19 cellular contexts compared by ENCODE assay signal in genomic region chr20:62200491-62201172, GRCh38. TPM values are rescaled to one million over a fixed set of nuclear protein-coding genes. Genes with fewer than 3 reads are reported as not detected.
A peak's percentile ranks its signal among the peaks of the same experiment; 100 is the strongest.
DNase-seq lines count a peak whose midpoint lies in the region; ATAC-seq, FAIRE-seq and TF ChIP-seq lines count a peak whose summit lies in the region.
"Had no signal": no experiment of that assay in that cellular context is flagged by ENCODE, and none has a peak within 500 bp of the region (broad histone marks: within the 10 kb centered on the region; RNA-seq: fewer than 3 reads in every experiment).

No MANE protein-coding gene starts in this region.

- H3K9me3 ChIP-seq in BLaER1 (no peaks in the 10 kb centered on the region), kidney (ENCODE audit: control insufficient read depth in 1 of 2, low read length in 2 of 2) (no peaks in the 10 kb centered on the region), spleen (no peaks in the 10 kb centered on the region), PC-3 (ENCODE audit: low read length) (no peaks in the 10 kb centered on the region)

- TF ChIP-seq CTCF in RWPE1 (conservative IDR thresholded peaks at IDR 0.05; ENCODE audit: low read depth) (no peak), kidney (IDR thresholded peaks at IDR 0.05; ENCODE audit: borderline replicate concordance, extremely low read depth, insufficient read depth) (no peak), spleen (IDR thresholded peaks at IDR 0.05 in 8 of 11, conservative IDR thresholded peaks at IDR 0.05 in 3 of 11) (no peak), PC-3 (conservative IDR thresholded peaks at IDR 0.05; ENCODE audit: low read depth, low read length) (no peak)

- no TSS peak for BruUV-seq in PC-3 (replicated peaks; lab: Mats Ljungman, UMichigan)

- H4K20me1 ChIP-seq in BLaER1 (peaks cover 36% of the 10 kb centered on the region), PC-3 (ENCODE audit: low read length) (no peaks in the 10 kb centered on the region)

- H3K4me1 ChIP-seq in BLaER1 (peaks cover 93% of the 10 kb centered on the region), kidney (ENCODE audit: control insufficient read depth in 1 of 2, insufficient read depth in 1 of 2, low read depth in 1 of 2, low read length in 2 of 2) (no peaks in the 10 kb centered on the region), spleen (peaks cover 3 to 36% (median 27%) of the 10 kb centered on the region in 6 donors), PC-3 (ENCODE audit: insufficient read depth, low read length) (peaks cover 18% of the 10 kb centered on the region)

- CTCF ChIA-PET in RWPE1 (lab: Yijun Ruan, JAX): interaction anchor here (0.8 kb wide), 1 partner anchor 94 kb away, joined by 3 read pairs; no protein-coding TSS in a partner anchor
- CTCF ChIA-PET in PC-3 (lab: Charles Lee): no interaction called here

- H3K4me2 ChIP-seq in BLaER1 (peak overlapping the region; percentile 98), PC-3 (ENCODE audit: low read length) (no peak overlapping the region)

- H3K4me3 ChIP-seq in BLaER1 (peak overlapping the region; percentile 56), kidney (ENCODE audit: low read length in 2 of 2) (no peak overlapping the region), spleen (no peak overlapping the region), PC-3 (ENCODE audit: low read length) (no peak overlapping the region)

- H3K27ac ChIP-seq in BLaER1 (peak overlapping the region; percentile 84), RWPE1 (0 out of 2 replicates have a peak overlapping the region, but pooled peaks have one; percentile 61), kidney (ENCODE audit: low read depth in 2 of 2, low read length in 2 of 2) (no peak overlapping the region), spleen (peak overlapping the region in 1 of 8 donors; percentile 56), PC-3 (ENCODE audit: low read length) (no peak overlapping the region)

- no peaks in the 10 kb centered on the region for H3K9me2 ChIP-seq in PC-3 (replicated peaks; ENCODE audit: low read length)

- TF ChIP-seq POLR2A in spleen (IDR thresholded peaks at IDR 0.05): no peak

- no peak for FAIRE-seq in kidney (lab: Jason Lieb, UNC)
- FAIRE-seq: D721Med had no signal

- POLR2A ChIA-PET in RWPE1 (lab: Yijun Ruan, JAX; ENCODE audit: low non-redundant PET) (no interaction called here), PC-3 (lab: Charles Lee; ENCODE audit: unreplicated experiment) (no interaction called here)

- WGBS in spleen, 5 donors: 95 to 97% (median 95%) methylated on average over 25 to 38 of the region's 38 CpGs

- H3K36me3 ChIP-seq in BLaER1: peaks cover 33% of the 10 kb centered on the region
- H3K36me3 ChIP-seq in kidney (ENCODE audit: control insufficient read depth in 1 of 2, insufficient read depth in 2 of 2, low read length in 2 of 2): peaks cover 20 to 23% of the 10 kb centered on the region in 2 donors
- peaks cover 0 to 90% (median 71%) of the 10 kb centered on the region in 6 donors for H3K36me3 ChIP-seq in spleen
- peaks cover 36% of the 10 kb centered on the region for H3K36me3 ChIP-seq in PC-3 (ENCODE audit: low read depth, low read length)

- H3K9ac ChIP-seq in BLaER1 (peak overlapping the region; percentile 70), kidney (ENCODE audit: low read length in 2 of 2) (no peak overlapping the region), PC-3 (ENCODE audit: low read length) (no peak overlapping the region)

- no peaks in the 10 kb centered on the region for H3K27me3 ChIP-seq in BLaER1
- H3K27me3 ChIP-seq in spleen (replicated peaks in 1 of 7): no peaks in the 10 kb centered on the region
- H3K27me3 ChIP-seq in PC-3 (ENCODE audit: low read length): no peaks in the 10 kb centered on the region

- no peak for DNase-seq in RWPE1 (ENCODE audit: low spot score)
- DNase-seq in kidney: peak; percentile 59
- DNase-seq in spleen: peak; percentile 56
- DNase-seq in PC-3: no peak
- DNase-seq: H9; NCI-H1930; NCI-H526 treated with DMSO at 0.1 percent for 48 hours; NK-92 treated with Interleukin-12 subunit alpha and Interleukin-12 subunit beta, amount 100 ng/mL, for 24 hours; OCI-M1; RPMI8226 had no signal

- no peak overlapping the region for H2AFZ ChIP-seq in PC-3 (ENCODE audit: low read length)

- no peaks in the 10 kb centered on the region for H3K79me2 ChIP-seq in PC-3 (ENCODE audit: low read length)

- no peak for ATAC-seq in PC-3
- ATAC-seq in HG02588 (IDR thresholded peaks at IDR 0.05; ENCODE audit: unreplicated experiment): no peak
- no peak for ATAC-seq in HG02840 (IDR thresholded peaks at IDR 0.05; ENCODE audit: low FRiP score, unreplicated experiment)

- intact Hi-C loops in kidney (cut with DNase I) (no loop called here), spleen (cut with DNase I; ENCODE audit: low total_unique reads) (no loop called here), PC-3 (cut with micrococcal nuclease) (no loop called here)

- H3F3A ChIP-seq in PC-3 (ENCODE audit: low read length, unreplicated experiment): no peaks in the 10 kb centered on the region

RNA-seq across cellular contexts. Expression of gene MTG2, which starts 17.8 kb away (rescaled TPM):
- total RNA-seq in kidney: 36.1 TPM
- polyA plus RNA-seq in kidney (ENCODE audit: insufficient read depth, low read depth, low replicate concordance): 45.2 TPM
- total RNA-seq in spleen: 10 to 100 TPM; 22.6 to 39.8 (median 37.5) TPM
- 10 to 100 TPM; 26.9 to 41.3 (median 37.7) TPM for polyA plus RNA-seq in spleen
- 33.9 and 40.5 TPM in 2 replicates for total RNA-seq in PC-3 (2014; rRNA removed)

RNA-seq across cellular contexts. Expression of gene HRH3, which starts 19.4 kb away (rescaled TPM):
- total RNA-seq in kidney: not detected
- not detected for polyA plus RNA-seq in kidney (ENCODE audit: insufficient read depth, low read depth, low replicate concordance)
- not detected for total RNA-seq in spleen
- polyA plus RNA-seq in spleen: not detected
- not detected in 2 replicates for total RNA-seq in PC-3 (2014; rRNA removed)
- total RNA-seq: CD8-positive, alpha-beta memory T cell; G401; HT1080 had no signal
- polyA plus RNA-seq: AG04450; BJ; CD8-positive, alpha-beta memory T cell had no signal

RNA-seq across cellular contexts. Expression of gene OSBPL2, which starts 37.7 kb away (rescaled TPM):
- total RNA-seq in kidney: 57.1 TPM
- 20.4 TPM for polyA plus RNA-seq in kidney (ENCODE audit: insufficient read depth, low read depth, low replicate concordance)
- total RNA-seq in spleen: 10 to 100 TPM; 40.6 to 81.7 (median 64.8) TPM
- 10 to 100 TPM in 2 of 3 donors, 1 to 10 TPM in 1; 9.2 to 19.6 (median 14.0) TPM for polyA plus RNA-seq in spleen
- 32.5 and 39.7 TPM in 2 replicates for total RNA-seq in PC-3 (2014; rRNA removed)

RNA-seq across cellular contexts. Expression of gene SS18L1, which starts 57.1 kb away (rescaled TPM):
- 12.0 TPM for total RNA-seq in kidney
- polyA plus RNA-seq in kidney (ENCODE audit: insufficient read depth, low read depth, low replicate concordance): 6.5 TPM
- total RNA-seq in spleen: 10 to 100 TPM; 13.0 to 18.6 (median 14.3) TPM
- polyA plus RNA-seq in spleen: 10 to 100 TPM in 1 of 3 donors, 1 to 10 TPM in 2; 6.7 to 11.0 (median 8.4) TPM
- total RNA-seq in PC-3 (2014; rRNA removed): 17.9 and 19.1 TPM in 2 replicates

RNA-seq across cellular contexts. Expression of gene PSMA7, which starts 57.4 kb away (rescaled TPM):
- total RNA-seq in kidney (190 TPM), spleen (100 to 1,000 TPM; 157 to 247 (median 180) TPM), PC-3 (2014; rRNA removed) (751 and 808 TPM in 2 replicates)
- polyA plus RNA-seq in kidney (ENCODE audit: insufficient read depth, low read depth, low replicate concordance) (315 TPM), spleen (100 to 1,000 TPM; 178 to 281 (median 235) TPM)

Comparison
In these comparisons a context has a peak if more than half of its experiments do, and no peak if none do; other contexts are left out.
1. H3K27ac ChIP-seq: peak in BLaER1 (single experiment) and RWPE1 (single experiment); none in kidney (0 of 2) and PC-3 (single experiment).
2. DNase-seq: peak in kidney (single experiment) and spleen (single experiment); none in RWPE1 (single experiment) and PC-3 (single experiment).